In the genomic region with DNA sequence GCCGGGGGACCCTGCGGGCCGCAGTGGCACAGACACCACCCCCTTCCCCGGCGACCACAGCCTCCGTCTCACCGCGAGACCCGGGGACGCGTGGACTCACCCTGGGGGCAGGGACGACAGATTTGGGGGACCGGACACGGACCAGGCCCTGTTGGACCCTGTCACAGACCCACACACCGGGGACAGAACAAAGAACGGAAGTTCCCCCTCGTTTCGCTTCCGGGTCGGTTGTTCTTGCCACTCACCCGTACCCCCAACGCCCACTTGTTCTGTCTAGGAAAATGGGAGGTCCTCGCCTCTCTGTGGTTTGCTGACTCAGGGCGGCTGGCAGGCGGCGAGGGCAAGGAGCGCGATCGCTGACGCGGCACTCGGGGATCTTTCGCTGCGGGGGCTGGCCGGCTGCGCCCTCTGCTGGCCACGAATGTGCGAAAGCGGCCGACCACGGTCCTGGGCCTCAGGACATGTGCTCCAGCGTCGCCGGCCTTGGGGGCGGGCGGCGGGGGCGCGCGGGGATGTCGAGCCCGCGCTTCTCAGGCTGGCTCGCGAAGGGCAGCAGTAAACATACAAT, we compare ENCODE assay signal across 8 cellular contexts. TPM values are rescaled to one million over a fixed set of nuclear protein-coding genes. Genes with fewer than 3 reads are reported as not detected.
DNase-seq lines count a peak whose midpoint lies in the region; ATAC-seq and TF ChIP-seq lines count a peak whose summit lies in the region.

TSS of gene ZNF3 (minus strand) at position 189 of the 568 bp plus-strand sequence. CDS start 4,366 bp downstream, outside the sequence.

- peak within 1 kb of the TSS; percentile 89 for H3K4me3 Mint-ChIP-seq in activated B cell treated with CpG ODN at 0.5 μM for 24 hours
- peak within 1 kb of the TSS; percentile 88 to 97 (median 94) for H3K4me3 Mint-ChIP-seq in immature natural killer cell

- H3K27me3 Mint-ChIP-seq in activated B cell treated with CpG ODN at 0.5 μM for 24 hours (no peaks in the 10 kb centered on the region), immature natural killer cell (ENCODE audit: low read depth in 3 of 3) (peaks cover 13 to 16% (median 15%) of the 10 kb centered on the region in 3 donors)

- CTCF ChIA-PET in activated B cell treated with CpG ODN at 0.5 μM for 24 hours (lab: Charles Lee), result interaction anchor here (1.0 to 1.5 kb wide), 5 partner anchors 32 to 163 kb away, joined by 3 to 5 read pairs (median 4); partner anchors contain the start of gene MBLAC1

- peak within 1 kb of the TSS; percentile 91 for H3K27ac Mint-ChIP-seq in activated B cell treated with CpG ODN at 0.5 μM for 24 hours
- H3K27ac Mint-ChIP-seq in immature natural killer cell, result peak within 1 kb of the TSS; percentile 85 to 97 (median 92)

- H3K4me3 ChIP-seq in AG10803 (ENCODE audit: low read length), result peak within 1 kb of the TSS; percentile 94

- H3K27ac ChIP-seq in caudate nucleus (ENCODE audit: low read depth, low read length), result peak within 1 kb of the TSS; percentile 84

- peak; percentile 76 for ATAC-seq in GM19023 (IDR thresholded peaks at IDR 0.05; ENCODE audit: unreplicated experiment)
- peak; percentile 85 for ATAC-seq in HG03280 (IDR thresholded peaks at IDR 0.05; ENCODE audit: unreplicated experiment)
- peak; percentile 80 for ATAC-seq in activated B cell treated with CpG ODN at 0.5 μM for 24 hours (ENCODE audit: low read depth)

- H3K36me3 Mint-ChIP-seq in activated B cell treated with CpG ODN at 0.5 μM for 24 hours (ENCODE audit: low read depth) (peaks cover 26% of the 10 kb centered on the region), immature natural killer cell (peaks cover 3 to 9% (median 3%) of the 10 kb centered on the region in 3 donors)

- DNase-seq in AG10803 (ENCODE audit: low read depth) (peak; percentile 99), NCI-H345 (lab: John Stamatoyannopoulos, UW) (peak; percentile 99), activated B cell treated with CpG ODN at 0.5 μM for 24 hours (peak; percentile 96), caudate nucleus (lab: John Stamatoyannopoulos, UW) (peak; percentile 76 to 100 (median 98)), immature natural killer cell (peak; percentile 99), smooth muscle cell of the brain vasculature (ENCODE audit: low read depth, low spot score) (peak; percentile 96)

- intact Hi-C loops in activated B cell treated with CpG ODN at 0.5 μM for 24 hours (cut with micrococcal nuclease), result loop anchor here (1.0 to 10.0 kb wide), 19 partner anchors 20 to 1173 kb away; partner anchors contain the start of genes AP4M1, CNPY4, GNB2 and MCM7

- TF ChIP-seq CTCF in AG10803 (conservative IDR thresholded peaks at IDR 0.05; ENCODE audit: low read length) (peak; percentile 69), activated B cell treated with CpG ODN at 0.5 μM for 24 hours (IDR thresholded peaks at IDR 0.05) (peak; percentile 58)

- POLR2A ChIA-PET in activated B cell treated with CpG ODN at 0.5 μM for 24 hours (lab: Charles Lee), result interaction anchor here (0.6 to 3.2 kb wide), 22 partner anchors 20 to 806 kb away, joined by 3 to 64 read pairs (median 4); partner anchors contain the start of genes AP4M1, FBXO24, GPC2 and LRCH4

- H3K9me3 Mint-ChIP-seq in activated B cell treated with CpG ODN at 0.5 μM for 24 hours (no peaks in the 10 kb centered on the region), immature natural killer cell (no peaks in the 10 kb centered on the region)

- H3K4me1 Mint-ChIP-seq in activated B cell treated with CpG ODN at 0.5 μM for 24 hours, result peaks cover 34% of the 10 kb centered on the region
- peaks cover 33 to 54% of the 10 kb centered on the region in 2 donors for H3K4me1 Mint-ChIP-seq in immature natural killer cell

RNA-seq across cellular contexts. Expression of gene ZNF3, which starts in this region (rescaled TPM):
- total RNA-seq in activated B cell treated with CpG ODN at 0.5 μM for 24 hours, result 33.9 and 39.6 TPM in 2 replicates
- 10 to 100 TPM in 2 of 3 donors, 1 to 10 TPM in 1; 5.2 to 21.2 (median 12.2) TPM for polyA plus RNA-seq in immature natural killer cell

Comparison
In these comparisons a context has a peak if more than half of its experiments do, and no peak if none do; other contexts are left out.
1. Peak in every context shown above with its lines: DNase-seq, ATAC-seq, H3K4me3 ChIP-seq and H3K27ac ChIP-seq.